31 cellular contexts compared by ENCODE assay signal in genomic region chr4:57554693-57555092, GRCh38.
"Had no signal": no experiment of that assay in that cellular context is flagged by ENCODE, and none has a peak within 500 bp of the region (broad histone marks: within the 10 kb centered on the region; RNA-seq: fewer than 3 reads in every experiment).

No MANE protein-coding gene starts in this region.

- H3K4me3 Mint-ChIP-seq: activated CD8-positive, alpha-beta memory T cell treated with anti-CD3 and anti-CD28 coated beads, Interleukin-2, amount 10 ng/mL, durations not matched to agents 7 days and 5 days; activated CD8-positive, alpha-beta T cell treated with anti-CD3 and anti-CD28 coated beads, Interleukin-2, amount 10 ng/mL, durations not matched to agents 7 days and 5 days; activated naive CD4-positive, alpha-beta T cell treated with anti-CD3 and anti-CD28 coated beads, Interleukin-2, amount 50 U/mL, for 24 hours; activated T-cell treated with anti-CD3 and anti-CD28 coated beads, Interleukin-2, amount 50 U/mL, for 24 hours; activated T-helper 1 cell treated with anti-CD3 and anti-CD28 coated beads, Interleukin-12 subunit alpha, Interleukin-12 subunit beta, Interleukin-2, Interleukin-4 antibody, amounts not matched to agents 30 ng/mL and 10 ng/mL and 1 ng/mL, durations not matched to agents 14 hours and 24 hours and 36 hours; IgD-negative memory B cell; T-helper 17 cell; WTC11 had no signal

- H3K4me1 ChIP-seq: ascending aorta, Peyer's patch, SJSA1 had no signal

- H3K9me3 Mint-ChIP-seq: activated T-helper 1 cell treated with anti-CD3 and anti-CD28 coated beads, Interleukin-12 subunit alpha, Interleukin-12 subunit beta, Interleukin-2, Interleukin-4 antibody, amounts not matched to agents 30 ng/mL and 10 ng/mL and 1 ng/mL, durations not matched to agents 14 hours and 24 hours and 36 hours had no signal

- H3K4me3 ChIP-seq: ascending aorta, Peyer's patch, SJSA1 had no signal

- H3K36me3 ChIP-seq: ascending aorta, brain microvascular endothelial cell, Peyer's patch, SJSA1 had no signal

- DNase-seq: activated CD4-positive, alpha-beta T cell treated with anti-CD3 and anti-CD28 coated beads for 48 hours; activated CD4-positive, alpha-beta T cell treated with anti-CD3 and anti-CD28 coated beads, Interleukin-2, amount 50 U/mL, for 4 hours; activated CD4-positive, CD25-positive, alpha-beta regulatory T cell treated with anti-CD3 and anti-CD28 coated beads, Interleukin-2, amount 50 U/mL, for 72 hours; activated CD8-positive, alpha-beta memory T cell treated with anti-CD3 and anti-CD28 coated beads, Interleukin-2, amount 10 ng/mL, durations not matched to agents 7 days and 5 days; activated CD8-positive, alpha-beta T cell treated with anti-CD3 and anti-CD28 coated beads, Interleukin-2, amount 10 ng/mL, durations not matched to agents 7 days and 5 days; activated effector memory CD4-positive, alpha-beta T cell treated with Interleukin-2 at 50 U/mL for 16 hours; activated naive CD4-positive, alpha-beta T cell; activated T-cell treated with anti-CD3 and anti-CD28 coated beads, Interleukin-2, amount 50 U/mL, for 24 hours; amniotic stem cell; brain microvascular endothelial cell; KG1; NCI-H1092; NCI-H1417 treated with DMSO at 0.1 percent for 48 hours; NCI-H1694; NCI-H2029; NCI-H2107; NCI-H2171 treated with DMSO at 0.1 percent for 48 hours; NCI-H226; NCI-H526; NCI-H82; OCI-M1; Peyer's patch; SHP77; T-helper 17 cell; T-helper 9 cell had no signal

- H3K36me3 Mint-ChIP-seq: activated CD8-positive, alpha-beta memory T cell treated with anti-CD3 and anti-CD28 coated beads, Interleukin-2, amount 10 ng/mL, durations not matched to agents 7 days and 5 days; activated naive CD4-positive, alpha-beta T cell treated with anti-CD3 and anti-CD28 coated beads, Interleukin-2, amount 50 U/mL, for 24 hours; IgD-negative memory B cell had no signal

- ATAC-seq: activated CD8-positive, alpha-beta memory T cell treated with anti-CD3 and anti-CD28 coated beads, Interleukin-2, amount 10 ng/mL, durations not matched to agents 7 days and 5 days; activated CD8-positive, alpha-beta T cell treated with anti-CD3 and anti-CD28 coated beads, Interleukin-2, amount 10 ng/mL, durations not matched to agents 7 days and 5 days; T-helper 17 cell; WTC11 had no signal

- H3K4me1 Mint-ChIP-seq: activated CD8-positive, alpha-beta memory T cell treated with anti-CD3 and anti-CD28 coated beads, Interleukin-2, amount 10 ng/mL, durations not matched to agents 7 days and 5 days; activated naive CD4-positive, alpha-beta T cell treated with anti-CD3 and anti-CD28 coated beads, Interleukin-2, amount 50 U/mL, for 24 hours; IgD-negative memory B cell; T-helper 17 cell; WTC11 had no signal

- H3K27ac ChIP-seq: ascending aorta, brain microvascular endothelial cell, Peyer's patch, SJSA1 had no signal

- H3K27me3 Mint-ChIP-seq: activated CD8-positive, alpha-beta memory T cell treated with anti-CD3 and anti-CD28 coated beads, Interleukin-2, amount 10 ng/mL, durations not matched to agents 7 days and 5 days; activated naive CD4-positive, alpha-beta T cell treated with anti-CD3 and anti-CD28 coated beads, Interleukin-2, amount 50 U/mL, for 24 hours; activated T-cell treated with anti-CD3 and anti-CD28 coated beads, Interleukin-2, amount 50 U/mL, for 24 hours; IgD-negative memory B cell; T-helper 17 cell had no signal

- H3K27ac Mint-ChIP-seq: activated CD8-positive, alpha-beta memory T cell treated with anti-CD3 and anti-CD28 coated beads, Interleukin-2, amount 10 ng/mL, durations not matched to agents 7 days and 5 days; activated CD8-positive, alpha-beta T cell treated with anti-CD3 and anti-CD28 coated beads, Interleukin-2, amount 10 ng/mL, durations not matched to agents 7 days and 5 days; activated naive CD4-positive, alpha-beta T cell treated with anti-CD3 and anti-CD28 coated beads, Interleukin-2, amount 50 U/mL, for 24 hours; activated T-cell treated with anti-CD3 and anti-CD28 coated beads, Interleukin-2, amount 50 U/mL, for 24 hours; activated T-helper 1 cell treated with anti-CD3 and anti-CD28 coated beads, Interleukin-12 subunit alpha, Interleukin-12 subunit beta, Interleukin-2, Interleukin-4 antibody, amounts not matched to agents 30 ng/mL and 10 ng/mL and 1 ng/mL, durations not matched to agents 14 hours and 24 hours and 36 hours; IgD-negative memory B cell; T-helper 17 cell; WTC11 had no signal

- H3K27me3 ChIP-seq: ascending aorta, brain microvascular endothelial cell, Peyer's patch, SJSA1 had no signal

- H3K9me3 ChIP-seq: ascending aorta, Peyer's patch, SJSA1 had no signal
